ENCODE assay signal across 9 cellular contexts in the genomic region with DNA sequence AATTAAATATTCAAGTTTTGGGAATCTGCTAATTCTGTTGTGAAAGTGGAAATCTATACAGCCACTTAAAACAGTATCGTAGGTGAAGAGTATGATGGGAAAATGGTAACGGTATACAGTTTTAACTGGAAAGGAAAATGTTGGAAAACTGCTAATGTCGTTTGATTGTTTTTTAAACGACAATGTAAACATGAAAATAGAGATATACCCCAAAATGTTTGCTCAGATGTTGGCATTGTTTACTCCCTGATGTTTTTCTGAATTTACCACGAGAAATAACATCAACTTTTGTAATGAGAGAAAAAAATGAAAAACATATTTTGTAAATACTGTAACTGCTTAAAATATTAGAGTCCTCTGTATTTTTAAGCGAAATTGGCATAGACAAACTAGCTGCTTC. TPM values are rescaled to one million over a fixed set of nuclear protein-coding genes. Genes with fewer than 3 reads are reported as not detected.
DNase-seq lines count a peak whose midpoint lies in the region; ATAC-seq and TF ChIP-seq lines count a peak whose summit lies in the region.
"Had no signal": no experiment of that assay in that cellular context is flagged by ENCODE, and none has a peak within 500 bp of the region (broad histone marks: within the 10 kb centered on the region; RNA-seq: fewer than 3 reads in every experiment).

No MANE protein-coding gene starts in this region.

- H3K27me3 Mint-ChIP-seq in CD4-positive, CD25-positive, alpha-beta regulatory T cell, result peaks cover 5% of the 10 kb centered on the region
- H3K27me3 Mint-ChIP-seq in naive B cell (no peaks in the 10 kb centered on the region), CD14-positive monocyte (ENCODE audit: low read depth in 3 of 3) (no peaks in the 10 kb centered on the region)
- H3K27me3 Mint-ChIP-seq in activated T-helper 2 cell treated with anti-CD3 and anti-CD28 coated beads, Interferon-gamma antibody, Interleukin-2, Interleukin-4, amounts not matched to agents 10 μg/mL and 5 μg/mL and 100 μg/mL, durations not matched to agents 14 hours and 24 hours and 36 hours (ENCODE audit: low read depth), result no peaks in the 10 kb centered on the region

- peak overlapping the region; percentile 100 for H3K4me3 ChIP-seq in CD4-positive, CD25-positive, alpha-beta regulatory T cell (ENCODE audit: low read depth, low read length)
- H3K4me3 ChIP-seq in HUES48 (ENCODE audit: low read depth, low read length), result peak overlapping the region; percentile 97
- peak overlapping the region; percentile 88 to 89 for H3K4me3 ChIP-seq in ascending aorta

- no peaks in the 10 kb centered on the region for H3K9me3 ChIP-seq in CD4-positive, CD25-positive, alpha-beta regulatory T cell (ENCODE audit: control insufficient read depth in 2 of 2, low read length in 2 of 2)
- no peaks in the 10 kb centered on the region for H3K9me3 ChIP-seq in HUES48 (ENCODE audit: control insufficient read depth, insufficient read depth, low read length)
- H3K9me3 ChIP-seq in ascending aorta, result no peaks in the 10 kb centered on the region

- no peak for DNase-seq in CD4-positive, CD25-positive, alpha-beta regulatory T cell
- no peak for DNase-seq in ascending aorta (ENCODE audit: low spot score in 2 of 2)
- no peak for DNase-seq in naive B cell
- DNase-seq in NCI-H2171 treated with DMSO at 0.1 percent for 48 hours (lab: John Stamatoyannopoulos, UW), result no peak
- DNase-seq in CD14-positive monocyte (ENCODE audit: low spot score), result no peak
- no peak for DNase-seq in activated T-helper 2 cell treated with anti-CD3 and anti-CD28 coated beads, Interferon-gamma antibody, Interleukin-2, Interleukin-4, amounts not matched to agents 10 μg/mL and 5 μg/mL and 100 μg/mL, durations not matched to agents 14 hours and 24 hours and 36 hours (ENCODE audit: low spot score)
- DNase-seq: EL had no signal

- ATAC-seq in CD4-positive, CD25-positive, alpha-beta regulatory T cell (ENCODE audit: low read depth in 2 of 2), result no peak
- no peak for ATAC-seq in naive B cell (ENCODE audit: low read depth in 2 of 2)
- no peak for ATAC-seq in HG02610 (IDR thresholded peaks at IDR 0.05; ENCODE audit: unreplicated experiment)

- H3K27ac Mint-ChIP-seq in CD4-positive, CD25-positive, alpha-beta regulatory T cell, result peak overlapping the region in 1 of 3 donors; percentile 99
- H3K27ac Mint-ChIP-seq in naive B cell, result peak overlapping the region in 1 of 6 donors; percentile 99
- no peak overlapping the region for H3K27ac Mint-ChIP-seq in CD14-positive monocyte
- H3K27ac Mint-ChIP-seq in activated T-helper 2 cell treated with anti-CD3 and anti-CD28 coated beads, Interferon-gamma antibody, Interleukin-2, Interleukin-4, amounts not matched to agents 10 μg/mL and 5 μg/mL and 100 μg/mL, durations not matched to agents 14 hours and 24 hours and 36 hours, result no peak overlapping the region

- peaks cover 68% of the 10 kb centered on the region for H3K4me1 ChIP-seq in CD4-positive, CD25-positive, alpha-beta regulatory T cell (ENCODE audit: control insufficient read depth, insufficient read depth, low read length, poor library complexity, severe bottlenecking)
- H3K4me1 ChIP-seq in HUES48 (ENCODE audit: control insufficient read depth, insufficient read depth, low read length) (peaks cover 43% of the 10 kb centered on the region), ascending aorta (peaks cover 17 to 52% of the 10 kb centered on the region in 2 donors)

- H3K36me3 ChIP-seq in CD4-positive, CD25-positive, alpha-beta regulatory T cell (ENCODE audit: control insufficient read depth, insufficient read depth, low read length), result no peaks in the 10 kb centered on the region
- H3K36me3 ChIP-seq in HUES48 (ENCODE audit: control insufficient read depth, insufficient read depth, low read length), result peaks cover 10% of the 10 kb centered on the region; the same call in 1 of the 2 replicates
- no peaks in the 10 kb centered on the region for H3K36me3 ChIP-seq in ascending aorta

- peaks cover 9% of the 10 kb centered on the region for H3K36me3 Mint-ChIP-seq in CD4-positive, CD25-positive, alpha-beta regulatory T cell
- no peaks in the 10 kb centered on the region for H3K36me3 Mint-ChIP-seq in naive B cell
- peaks cover 0 to 2% of the 10 kb centered on the region in 2 donors for H3K36me3 Mint-ChIP-seq in CD14-positive monocyte
- H3K36me3 Mint-ChIP-seq in activated T-helper 2 cell treated with anti-CD3 and anti-CD28 coated beads, Interferon-gamma antibody, Interleukin-2, Interleukin-4, amounts not matched to agents 10 μg/mL and 5 μg/mL and 100 μg/mL, durations not matched to agents 14 hours and 24 hours and 36 hours (ENCODE audit: low read depth), result peaks cover 39% of the 10 kb centered on the region

- H3K4me3 Mint-ChIP-seq in CD4-positive, CD25-positive, alpha-beta regulatory T cell, result peak overlapping the region; percentile 68 to 100 (median 84)
- H3K4me3 Mint-ChIP-seq in naive B cell (peak overlapping the region in 6 of 8 donors; percentile 22 to 100 (median 84)), CD14-positive monocyte (no peak overlapping the region)
- no peak overlapping the region for H3K4me3 Mint-ChIP-seq in activated T-helper 2 cell treated with anti-CD3 and anti-CD28 coated beads, Interferon-gamma antibody, Interleukin-2, Interleukin-4, amounts not matched to agents 10 μg/mL and 5 μg/mL and 100 μg/mL, durations not matched to agents 14 hours and 24 hours and 36 hours (ENCODE audit: low read depth)

- peaks cover 33 to 74% (median 58%) of the 10 kb centered on the region in 4 donors for H3K4me1 Mint-ChIP-seq in CD4-positive, CD25-positive, alpha-beta regulatory T cell
- H3K4me1 Mint-ChIP-seq in naive B cell (peaks cover 49 to 72% (median 64%) of the 10 kb centered on the region in 3 donors), CD14-positive monocyte (peaks cover 52% of the 10 kb centered on the region)
- H3K4me1 Mint-ChIP-seq in activated T-helper 2 cell treated with anti-CD3 and anti-CD28 coated beads, Interferon-gamma antibody, Interleukin-2, Interleukin-4, amounts not matched to agents 10 μg/mL and 5 μg/mL and 100 μg/mL, durations not matched to agents 14 hours and 24 hours and 36 hours (ENCODE audit: low read depth), result peaks cover 47% of the 10 kb centered on the region

- intact Hi-C loops in ascending aorta (cut with DNase I), result loop anchor here (10.0 kb wide), 1 partner anchor 269 kb away; a partner anchor contains a TSS
- intact Hi-C loops in CD14-positive monocyte (cut with micrococcal nuclease), result loop anchor here in 1 of 2 donors (5.0 to 10.0 kb wide), 2 partner anchors 46 to 721 kb away; a partner anchor contains a TSS
- intact Hi-C loops in activated T-helper 2 cell treated with anti-CD3 and anti-CD28 coated beads, Interferon-gamma antibody, Interleukin-2, Interleukin-4, amounts not matched to agents 10 μg/mL and 5 μg/mL and 100 μg/mL, durations not matched to agents 14 hours and 24 hours and 36 hours (cut with micrococcal nuclease), result loop anchor here (10.0 kb wide), 3 partner anchors 269 to 961 kb away; a partner anchor contains a TSS

- peaks cover 0 to 1% (median 0%) of the 10 kb centered on the region in 7 donors for H3K9me3 Mint-ChIP-seq in CD4-positive, CD25-positive, alpha-beta regulatory T cell
- H3K9me3 Mint-ChIP-seq in naive B cell (no peaks in the 10 kb centered on the region), CD14-positive monocyte (peaks cover 0 to 2% (median 0%) of the 10 kb centered on the region in 7 donors)
- no peaks in the 10 kb centered on the region for H3K9me3 Mint-ChIP-seq in activated T-helper 2 cell treated with anti-CD3 and anti-CD28 coated beads, Interferon-gamma antibody, Interleukin-2, Interleukin-4, amounts not matched to agents 10 μg/mL and 5 μg/mL and 100 μg/mL, durations not matched to agents 14 hours and 24 hours and 36 hours

- H3K27me3 ChIP-seq in CD4-positive, CD25-positive, alpha-beta regulatory T cell (ENCODE audit: control insufficient read depth, insufficient read depth, low read length), result no peaks in the 10 kb centered on the region
- H3K27me3 ChIP-seq in HUES48 (ENCODE audit: control insufficient read depth, insufficient read depth, low read length) (no peaks in the 10 kb centered on the region), ascending aorta (no peaks in the 10 kb centered on the region)

- TF ChIP-seq CTCF in ascending aorta (IDR thresholded peaks at IDR 0.05), result no peak
- TF ChIP-seq CTCF in CD14-positive monocyte (IDR thresholded peaks at IDR 0.05), result no peak

- H3K9ac ChIP-seq in HUES48 (ENCODE audit: low read depth, low read length), result no peak overlapping the region

- no peak overlapping the region for H3K27ac ChIP-seq in CD4-positive, CD25-positive, alpha-beta regulatory T cell (ENCODE audit: insufficient read depth, low read length, poor library complexity, severe bottlenecking)
- H3K27ac ChIP-seq in HUES48 (ENCODE audit: low read depth, low read length) (peak overlapping the region; percentile 4), ascending aorta (peak overlapping the region; percentile 13 to 100)

RNA-seq across cellular contexts. Expression of a gene that starts 2.7 kb away (rescaled TPM):
- 391 TPM for total RNA-seq in CD4-positive, CD25-positive, alpha-beta regulatory T cell
- 100 to 1,000 TPM; 327 to 383 (median 361) TPM for polyA plus RNA-seq in CD4-positive, CD25-positive, alpha-beta regulatory T cell
- 58.8 TPM for total RNA-seq in ascending aorta
- polyA plus RNA-seq in naive B cell (ENCODE audit: low read depth in 6 of 6), result 100 to 1,000 TPM; 370 to 439 (median 392) TPM
- 100 to 1,000 TPM; 137 to 174 TPM for polyA plus RNA-seq in CD14-positive monocyte
- 259 TPM in 2 replicates for total RNA-seq in activated T-helper 2 cell treated with anti-CD3 and anti-CD28 coated beads, Interferon-gamma antibody, Interleukin-2, Interleukin-4, amounts not matched to agents 10 μg/mL and 5 μg/mL and 100 μg/mL, durations not matched to agents 14 hours and 24 hours and 36 hours

RNA-seq across cellular contexts. Expression of a gene that starts 45.5 kb away (rescaled TPM):
- 126 TPM for total RNA-seq in CD4-positive, CD25-positive, alpha-beta regulatory T cell
- 100 to 1,000 TPM; 335 to 426 (median 357) TPM for polyA plus RNA-seq in CD4-positive, CD25-positive, alpha-beta regulatory T cell
- 27.6 TPM for total RNA-seq in ascending aorta
- polyA plus RNA-seq in naive B cell (ENCODE audit: low read depth in 6 of 6) (100 to 1,000 TPM; 348 to 544 (median 403) TPM), CD14-positive monocyte (100 to 1,000 TPM; 313 to 325 TPM)
- total RNA-seq in activated T-helper 2 cell treated with anti-CD3 and anti-CD28 coated beads, Interferon-gamma antibody, Interleukin-2, Interleukin-4, amounts not matched to agents 10 μg/mL and 5 μg/mL and 100 μg/mL, durations not matched to agents 14 hours and 24 hours and 36 hours, result 98.2 and 107 TPM in 2 replicates

Comparison
In these comparisons a context has a peak if more than half of its experiments do, and no peak if none do; other contexts are left out.
1. H3K4me3 Mint-ChIP-seq: peak in CD4-positive, CD25-positive, alpha-beta regulatory T cell (4 of 4) and naive B cell (6 of 8); none in CD14-positive monocyte (0 of 2) and activated T-helper 2 cell treated with anti-CD3 and anti-CD28 coated beads, Interferon-gamma antibody, Interleukin-2, Interleukin-4, amounts not matched to agents 10 μg/mL and 5 μg/mL and 100 μg/mL, durations not matched to agents 14 hours and 24 hours and 36 hours (single experiment).
2. Peak in every context shown above with its lines, with median percentiles within 50 percentile points of each other: H3K4me3 ChIP-seq.